Comparison of ENCODE assay signal across 24 cellular contexts in the genomic region with DNA sequence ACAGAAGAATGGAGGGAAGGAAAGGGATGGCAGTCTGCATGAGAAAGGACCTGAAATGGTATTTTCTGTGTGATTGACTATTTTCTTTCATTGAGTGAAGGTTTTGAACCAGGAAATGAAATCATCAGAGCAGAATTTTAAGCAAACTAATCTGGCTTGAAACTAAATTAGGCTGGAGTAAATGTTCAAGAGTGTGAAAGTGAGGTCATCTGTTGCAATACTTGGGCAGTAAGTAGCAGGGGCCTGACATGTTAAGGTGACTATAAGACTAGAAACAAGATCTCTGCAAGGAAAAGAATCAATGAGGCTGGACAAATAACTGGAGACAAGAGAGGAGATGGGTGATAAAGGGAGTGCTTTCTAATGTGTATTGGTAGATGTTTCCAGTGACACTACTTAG.
"Had no signal": no experiment of that assay in that cellular context is flagged by ENCODE, and none has a peak within 500 bp of the region (broad histone marks: within the 10 kb centered on the region; RNA-seq: fewer than 3 reads in every experiment).

No MANE protein-coding gene starts in this region.

- DNase-seq: colonic mucosa; cortex of kidney; dermis blood vessel endothelial cell; dorsolateral prefrontal cortex; effector CD4-positive, alpha-beta T cell; effector memory CD4-positive, alpha-beta T cell; foreskin keratinocyte; heart left ventricle; hypothalamus; immature natural killer cell; islet precursor cell; kidney; kidney glomerular epithelial cell; left colon; left ventricle myocardium superior; lower lobe of right lung; mesendoderm; midbrain had no signal

- H3K4me1 ChIP-seq: colonic mucosa, foreskin keratinocyte, lower lobe of right lung had no signal

- H3K79me2 ChIP-seq: hepatocyte had no signal

- H3K4me3 ChIP-seq: colonic mucosa, dorsolateral prefrontal cortex, esophagus muscularis mucosa, gastroesophageal sphincter, heart left ventricle, hepatocyte, lower lobe of right lung had no signal

- H3K9me3 ChIP-seq: colonic mucosa, esophagus muscularis mucosa, gastroesophageal sphincter, heart left ventricle had no signal

- H3K27ac Mint-ChIP-seq: immature natural killer cell had no signal

- H3K36me3 ChIP-seq: colonic mucosa, gastroesophageal sphincter, heart left ventricle, lower lobe of right lung had no signal

- H2AFZ ChIP-seq: hepatocyte had no signal

- H3K27ac ChIP-seq: colonic mucosa, dorsolateral prefrontal cortex, foreskin keratinocyte, hepatocyte, lower lobe of right lung had no signal

- ATAC-seq: foreskin keratinocyte, gastroesophageal sphincter, heart left ventricle, left colon, left lobe of liver, left ventricle myocardium superior, lower lobe of right lung had no signal

- H3K36me3 Mint-ChIP-seq: immature natural killer cell had no signal

- H3K4me2 ChIP-seq: hepatocyte had no signal

- FAIRE-seq: endothelial cell of umbilical vein, frontal cortex, kidney had no signal

- H3K4me3 Mint-ChIP-seq: immature natural killer cell had no signal

- H3K27me3 ChIP-seq: colonic mucosa, dorsolateral prefrontal cortex, esophagus muscularis mucosa, foreskin keratinocyte, gastroesophageal sphincter, heart left ventricle, hepatocyte had no signal

- H3K4me1 Mint-ChIP-seq: immature natural killer cell had no signal
